ENCODE assay signal across 9 cellular contexts in the genomic region with DNA sequence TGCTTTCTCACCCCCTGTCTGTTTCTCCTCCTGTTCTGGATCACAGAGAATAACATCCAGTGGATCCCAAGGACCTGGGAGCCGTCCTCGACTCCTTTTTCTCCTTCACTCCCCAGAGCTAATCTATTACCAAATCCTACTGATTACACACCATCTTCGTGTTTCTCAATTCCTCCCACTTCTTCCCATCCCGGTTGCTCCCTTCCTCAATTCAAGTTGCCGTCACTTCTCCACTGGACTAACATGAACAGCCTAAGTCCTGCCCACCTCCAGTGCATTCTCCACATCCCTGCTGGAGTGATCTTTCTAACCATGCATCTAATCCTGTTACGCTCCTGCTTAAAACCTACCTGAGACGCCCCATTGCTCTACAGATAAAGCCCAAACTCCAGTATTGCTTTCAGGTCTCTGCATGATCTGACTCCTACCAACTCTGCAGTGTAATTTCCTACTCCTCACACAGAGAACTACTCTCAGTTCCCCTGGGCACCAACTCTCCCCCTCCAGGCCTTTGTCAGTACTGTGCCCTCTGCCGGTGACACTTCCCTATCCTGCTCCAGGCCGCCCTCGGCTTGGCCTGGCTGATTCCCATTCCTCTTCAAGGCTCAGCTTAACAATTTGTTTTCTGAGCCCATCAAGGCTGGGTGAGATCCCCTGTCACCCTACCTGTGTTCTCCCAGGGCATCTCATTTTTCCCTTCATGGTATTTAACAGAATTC. TPM values are rescaled to one million over a fixed set of nuclear protein-coding genes. Genes with fewer than 3 reads are reported as not detected.
A peak's percentile ranks its signal among the peaks of the same experiment; 100 is the strongest.
DNase-seq lines count a peak whose midpoint lies in the region; ATAC-seq and TF ChIP-seq lines count a peak whose summit lies in the region.
"Had no signal": no experiment of that assay in that cellular context is flagged by ENCODE, and none has a peak within 500 bp of the region (broad histone marks: within the 10 kb centered on the region; RNA-seq: fewer than 3 reads in every experiment).

No MANE protein-coding gene starts in this region.

- no TSS peak for BruUV-seq in OCI-LY7 (replicated peaks; lab: Mats Ljungman, UMichigan)

- H3K36me3 ChIP-seq in BE2C (no peaks in the 10 kb centered on the region), OCI-LY7 (ENCODE audit: insufficient read depth, low read length) (no peaks in the 10 kb centered on the region), neural cell (ENCODE audit: insufficient read depth, low read length) (no peaks in the 10 kb centered on the region)
- H3K36me3 ChIP-seq: ascending aorta had no signal

- no peak for TF ChIP-seq EP300 in neural cell (conservative IDR thresholded peaks at IDR 0.05; ENCODE audit: poor library complexity, severe bottlenecking)

- no peaks in the 10 kb centered on the region for H3K9me3 ChIP-seq in BE2C
- H3K9me3 ChIP-seq in OCI-LY7 (ENCODE audit: low read length) = no peaks in the 10 kb centered on the region
- H3K9me3 ChIP-seq in neural cell (ENCODE audit: low read length) = no peaks in the 10 kb centered on the region
- H3K9me3 ChIP-seq: ascending aorta had no signal

- H3K9ac ChIP-seq in neural cell (ENCODE audit: low read length) = no peak overlapping the region

- no peak for TF ChIP-seq RAD21 in neural cell (conservative IDR thresholded peaks at IDR 0.05)

- H3K4me1 ChIP-seq in BE2C (no peaks in the 10 kb centered on the region; the same call in 1 of the 2 replicates), OCI-LY7 (ENCODE audit: insufficient read depth, low read length, poor library complexity, severe bottlenecking) (no peaks in the 10 kb centered on the region)
- H3K4me1 ChIP-seq: ascending aorta had no signal

- CTCF ChIA-PET in OCI-LY7 (lab: Charles Lee; ENCODE audit: unreplicated experiment) = no interaction called here

- H3K27me3 ChIP-seq in BE2C (no peaks in the 10 kb centered on the region), neural cell (ENCODE audit: insufficient read depth, low read depth, low read length) (peaks cover 81% of the 10 kb centered on the region)
- H3K27me3 ChIP-seq: ascending aorta had no signal

- ATAC-seq in GM18873 (IDR thresholded peaks at IDR 0.05; ENCODE audit: low FRiP score, unreplicated experiment) (peak; percentile 83), HG03103 (IDR thresholded peaks at IDR 0.05; ENCODE audit: low read depth, unreplicated experiment) (peak; percentile 78)

- H3K9me2 ChIP-seq in OCI-LY7 (ENCODE audit: insufficient read depth, low read length) (no peaks in the 10 kb centered on the region), neural cell (ENCODE audit: insufficient read depth, low read length) (no peaks in the 10 kb centered on the region)

- peak; percentile 60 for DNase-seq in BE2C
- peak; percentile 29 for DNase-seq in OCI-LY7 (ENCODE audit: low spot score)
- DNase-seq in epithelial cell of esophagus (ENCODE audit: low read depth) = no peak
- no peak for DNase-seq in NCI-H345 treated with DMSO at 0.1 percent for 48 hours (lab: John Stamatoyannopoulos, UW; ENCODE audit: unreplicated experiment)
- DNase-seq in T-helper 9 cell = no peak

- no peak overlapping the region for H3K4me3 ChIP-seq in BE2C (ENCODE audit: low read depth, low read length)
- no peak overlapping the region for H3K4me3 ChIP-seq in OCI-LY7 (ENCODE audit: low read depth, low read length, poor library complexity, severe bottlenecking)
- no peak overlapping the region for H3K4me3 ChIP-seq in epithelial cell of esophagus (ENCODE audit: low read length)
- H3K4me3 ChIP-seq in neural cell (ENCODE audit: low read length) = no peak overlapping the region
- H3K4me3 ChIP-seq: ascending aorta had no signal

- H4K20me1 ChIP-seq in OCI-LY7 (ENCODE audit: insufficient read depth, low read length) (no peaks in the 10 kb centered on the region), neural cell (ENCODE audit: insufficient read depth) (no peaks in the 10 kb centered on the region)

- POLR2A ChIA-PET in OCI-LY7 (lab: Charles Lee) = no interaction called here

- no peak overlapping the region for H3K27ac ChIP-seq in OCI-LY7 (ENCODE audit: low read depth, low read length, poor library complexity, severe bottlenecking)
- H3K27ac ChIP-seq in neural cell (ENCODE audit: low read length) = no peak overlapping the region

- no peak overlapping the region for H3K4me2 ChIP-seq in OCI-LY7 (ENCODE audit: low read length)
- H3K4me2 ChIP-seq in neural cell (ENCODE audit: low read length) = no peak overlapping the region

- H2AFZ ChIP-seq in OCI-LY7 (ENCODE audit: low read length) (no peak overlapping the region), neural cell (ENCODE audit: low read depth, low read length) (no peak overlapping the region)

- H3F3A ChIP-seq in neural cell (ENCODE audit: insufficient read depth, low read length, poor library complexity, severe bottlenecking) = no peaks in the 10 kb centered on the region

- intact Hi-C loops in OCI-LY7 (cut with micrococcal nuclease; ENCODE audit: unreplicated experiment) = no loop called here

- TF ChIP-seq CTCF in BE2C (IDR thresholded peaks at IDR 0.05; ENCODE audit: low read depth, low read length) = peak; percentile 70
- TF ChIP-seq CTCF in OCI-LY7 (conservative IDR thresholded peaks at IDR 0.05; ENCODE audit: low read length) = peak; percentile 55; the same call in 1 of the 2 replicates
- TF ChIP-seq CTCF in epithelial cell of esophagus (IDR thresholded peaks at IDR 0.05; ENCODE audit: insufficient read depth, low read depth, low read length, missing control alignments) = peak; percentile 41
- peak; percentile 17 for TF ChIP-seq CTCF in neural cell (IDR thresholded peaks at IDR 0.05; ENCODE audit: poor library complexity, severe bottlenecking)

- no peaks in the 10 kb centered on the region for H3K79me2 ChIP-seq in OCI-LY7 (ENCODE audit: insufficient read depth, low read depth, low read length)
- no peaks in the 10 kb centered on the region for H3K79me2 ChIP-seq in neural cell (replicated peaks; ENCODE audit: insufficient read depth, low read length)

TF ChIP-seq in neural cell, 6 proteins besides CTCF, POLR2A, EP300 and RAD21:
- TF ChIP-seq POLR2AphosphoS5 (IDR thresholded peaks at IDR 0.05) = no peak
- TF ChIP-seq TAF1 (IDR thresholded peaks at IDR 0.05; ENCODE audit: low read depth) = no peak
- no peak for TF ChIP-seq MXI1 (conservative IDR thresholded peaks at IDR 0.05; ENCODE audit: poor library complexity, severe bottlenecking)
- no peak for TF ChIP-seq EZH2 (IDR thresholded peaks at IDR 0.05; ENCODE audit: borderline replicate concordance, insufficient read depth, low read length, poor library complexity, severe bottlenecking)
- no peak for TF ChIP-seq SMC3 (conservative IDR thresholded peaks at IDR 0.05; ENCODE audit: poor library complexity)

RNA-seq across cellular contexts. Expression of a gene that starts 2.4 kb away (rescaled TPM):
- polyA plus RNA-seq in BE2C (2012; ENCODE audit: insufficient read depth, insufficient read length, low read depth) = 0.25 TPM
- not detected in 2 replicates for total RNA-seq in OCI-LY7 (2014; rRNA removed; shearing (Covaris generic))
- not detected in 2 replicates for total RNA-seq in OCI-LY7 (2022)
- not detected in 2 replicates for polyA plus RNA-seq in neural cell
- polyA minus RNA-seq in neural cell = not detected in 2 replicates

RNA-seq across cellular contexts. Expression of a gene that starts 26.9 kb away (rescaled TPM):
- polyA plus RNA-seq in BE2C (2012; ENCODE audit: insufficient read depth, insufficient read length, low read depth) = not detected
- not detected in 2 replicates for total RNA-seq in OCI-LY7 (2014; rRNA removed; shearing (Covaris generic))
- not detected in 2 replicates for total RNA-seq in OCI-LY7 (2022)
- polyA plus RNA-seq in neural cell = not detected in 2 replicates
- not detected in 2 replicates for polyA minus RNA-seq in neural cell
- total RNA-seq: ascending aorta had no signal

RNA-seq across cellular contexts. Expression of a gene that starts 33.4 kb away (rescaled TPM):
- 0.60 TPM for polyA plus RNA-seq in BE2C (2012; ENCODE audit: insufficient read depth, insufficient read length, low read depth)
- not detected in 2 replicates for total RNA-seq in OCI-LY7 (2014; rRNA removed; shearing (Covaris generic))
- total RNA-seq in OCI-LY7 (2022) = not detected in 2 replicates
- 0.37 TPM in 1 of 2 replicates, not detected in the other for polyA plus RNA-seq in neural cell
- polyA minus RNA-seq in neural cell = not detected in 2 replicates
- total RNA-seq: ascending aorta had no signal

RNA-seq across cellular contexts. Expression of a gene that starts 48.3 kb away (rescaled TPM):
- not detected for polyA plus RNA-seq in BE2C (2012; ENCODE audit: insufficient read depth, insufficient read length, low read depth)
- 1.2 and 3.7 TPM in 2 replicates for total RNA-seq in OCI-LY7 (2014; rRNA removed; shearing (Covaris generic))
- total RNA-seq in OCI-LY7 (2022) = 1.5 and 2.0 TPM in 2 replicates
- polyA plus RNA-seq in neural cell = 3.7 and 5.4 TPM in 2 replicates
- 1.2 and 1.5 TPM in 2 replicates for polyA minus RNA-seq in neural cell

Comparison
In these comparisons a context has a peak if more than half of its experiments do, and no peak if none do; other contexts are left out.
1. DNase-seq: peak in BE2C (single experiment) and OCI-LY7 (single experiment); none in epithelial cell of esophagus (single experiment), NCI-H345 treated with DMSO at 0.1 percent for 48 hours (single experiment) and T-helper 9 cell (single experiment).
2. CTCF ChIP-seq: peak in every context shown above with its lines; median percentile 70 in BE2C; 55 in OCI-LY7; 41 in epithelial cell of esophagus; 17 in neural cell.